ENCODE assay signal across 8 cellular contexts in the genomic region with DNA sequence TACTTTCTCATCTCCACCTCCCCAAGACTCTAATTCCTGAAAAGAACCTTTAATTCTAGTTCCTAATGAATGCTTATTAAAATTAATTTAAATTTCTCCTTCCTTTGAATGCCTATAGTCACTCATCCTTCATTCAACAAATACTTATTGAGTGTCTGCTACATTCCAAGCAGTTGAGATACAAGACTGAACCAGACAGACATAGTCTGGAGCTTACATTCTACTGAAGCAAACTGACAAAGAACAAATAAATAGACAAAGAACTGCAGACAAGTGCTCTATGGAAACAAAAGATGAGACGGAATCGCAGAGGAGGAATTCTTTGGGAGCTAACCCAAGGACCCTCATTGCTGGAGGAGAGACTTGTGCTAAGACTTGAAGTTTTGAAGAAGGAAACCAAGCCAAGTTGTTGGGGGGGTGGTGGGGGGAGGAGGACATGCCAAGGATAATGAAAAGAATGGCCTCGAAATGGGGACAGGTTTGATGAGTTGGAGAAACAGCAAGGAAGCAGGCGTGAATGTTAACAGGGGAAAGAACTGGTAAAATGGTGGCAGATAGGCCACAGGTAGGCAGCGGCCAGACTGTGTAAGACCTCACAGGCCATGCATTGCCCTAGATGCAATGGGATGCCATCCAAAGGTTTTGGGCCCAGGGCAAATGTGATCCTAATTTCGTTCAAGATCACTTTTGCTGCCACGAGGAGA.
DNase-seq lines count a peak whose midpoint lies in the region; ATAC-seq lines count a peak whose summit lies in the region.

No MANE protein-coding gene starts in this region.

- no peaks in the 10 kb centered on the region for H3K9me3 ChIP-seq in neuron (ENCODE audit: low read length)

- no peak overlapping the region for H2AFZ ChIP-seq in neuron (ENCODE audit: low read depth, low read length)

- no peaks in the 10 kb centered on the region for H3K27me3 ChIP-seq in neuron (ENCODE audit: insufficient read depth, low read length)

- H3K4me3 ChIP-seq in GM08714 (ENCODE audit: low read length), result peak overlapping the region; percentile 77
- peak overlapping the region; percentile 82 for H3K4me3 ChIP-seq in neuron (ENCODE audit: low read length)

- H3K27ac ChIP-seq in epithelial cell of prostate, result peak overlapping the region; percentile 89

- H3K4me1 ChIP-seq in neuron (ENCODE audit: insufficient read depth, low read length), result peaks cover 8% of the 10 kb centered on the region

- ATAC-seq in GM21786 (IDR thresholded peaks at IDR 0.05; ENCODE audit: unreplicated experiment), result no peak

- peak; percentile 55 for DNase-seq in RKO (ENCODE audit: low spot score)
- DNase-seq in epithelial cell of prostate (ENCODE audit: low read depth, low spot score), result no peak
- DNase-seq in retina, result no peak
- DNase-seq in central memory CD4-positive, alpha-beta T cell, result no peak
- no peak for DNase-seq in posterior cingulate gyrus

- peaks cover 38% of the 10 kb centered on the region for H3K36me3 ChIP-seq in neuron (ENCODE audit: insufficient read depth, low read length)

- intact Hi-C loops in posterior cingulate gyrus (cut with DNase I), result loop anchor here (2.0 kb wide), 1 partner anchor 25 kb away; a partner anchor contains a TSS
